ENCODE assay signal across 1 cellular context in genomic region chr11:66409226-66409625, GRCh38.
TF ChIP-seq lines count a peak whose summit lies in the region.

No MANE protein-coding gene starts in this region.

TF ChIP-seq in GM23338, 12 proteins besides CTCF, POLR2A, EP300 and RAD21 (continued from another document):
- no peak for TF ChIP-seq ZNF462 (CRISPR knock-in tag; IDR thresholded peaks at IDR 0.05)
- TF ChIP-seq NANOG (IDR thresholded peaks at IDR 0.05; ENCODE audit: borderline replicate concordance): no peak
- no peak for TF ChIP-seq REST (IDR thresholded peaks at IDR 0.05; ENCODE audit: unreplicated experiment)
- no peak for TF ChIP-seq STAT1 (IDR thresholded peaks at IDR 0.05; ENCODE audit: unreplicated experiment)
- TF ChIP-seq JUNB (IDR thresholded peaks at IDR 0.05; ENCODE audit: unreplicated experiment): no peak
